31 cellular contexts compared by ENCODE assay signal in genomic region chr1:2595812-2596529, GRCh38. TPM values are rescaled to one million over a fixed set of nuclear protein-coding genes. Genes with fewer than 3 reads are reported as not detected.
A peak's percentile ranks its signal among the peaks of the same experiment; 100 is the strongest.
DNase-seq lines count a peak whose midpoint lies in the region; ATAC-seq, FAIRE-seq and TF ChIP-seq lines count a peak whose summit lies in the region.
"Had no signal": no experiment of that assay in that cellular context is flagged by ENCODE, and none has a peak within 500 bp of the region (broad histone marks: within the 10 kb centered on the region; RNA-seq: fewer than 3 reads in every experiment).

No MANE protein-coding gene starts in this region.

- TF ChIP-seq CTCF in CD8-positive, alpha-beta T cell (IDR thresholded peaks at IDR 0.05) = no peak
- TF ChIP-seq CTCF in endodermal cell (conservative IDR thresholded peaks at IDR 0.05) = no peak

- 89 to 94% methylated on average over 16 to 31 of the region's 31 CpGs for WGBS in endodermal cell (ENCODE audit: insufficient coverage in 1 of 2, insufficient read length in 1 of 2), 2 experiments

- peaks cover 8% of the 10 kb centered on the region for H3K4me1 Mint-ChIP-seq in activated naive CD4-positive, alpha-beta T cell treated with anti-CD3 and anti-CD28 coated beads, Interleukin-2, amount 10 ng/mL, durations not matched to agents 7 days and 5 days
- peaks cover 7% of the 10 kb centered on the region for H3K4me1 Mint-ChIP-seq in CD8-positive, alpha-beta T cell (ENCODE audit: low read depth)
- H3K4me1 Mint-ChIP-seq in endodermal cell = peaks cover 2% of the 10 kb centered on the region

- ATAC-seq in CD8-positive, alpha-beta T cell = no peak
- ATAC-seq: activated naive CD8-positive, alpha-beta T cell treated with anti-CD3 and anti-CD28 coated beads, Interleukin-2, amount 50 U/mL, for 24 hours; activated T-helper 17 cell treated with anti-CD3 and anti-CD28 coated beads, Interleukin-2, amount 50 U/mL, for 72 hours; PC-3; stimulated activated naive CD8-positive, alpha-beta T cell treated with anti-CD3 and anti-CD28 coated beads, Interleukin-15, amount 100 ng/mL, for 72 hours had no signal

- H3K9me3 Mint-ChIP-seq in activated naive CD4-positive, alpha-beta T cell treated with anti-CD3 and anti-CD28 coated beads, Interleukin-2, amount 10 ng/mL, durations not matched to agents 7 days and 5 days = no peaks in the 10 kb centered on the region
- no peaks in the 10 kb centered on the region for H3K9me3 Mint-ChIP-seq in CD8-positive, alpha-beta T cell
- peaks cover 17% of the 10 kb centered on the region for H3K9me3 Mint-ChIP-seq in endodermal cell
- H3K9me3 Mint-ChIP-seq: activated T-helper 17 cell treated with anti-CD3 and anti-CD28 coated beads, Interleukin-2, amount 50 U/mL, for 72 hours; CD4-positive, alpha-beta T cell; T-helper 2 cell treated with Interferon-gamma antibody and Interleukin-4, amounts not matched to agents 5 μg/mL and 100 μg/mL, for 36 hours had no signal

- H3K9ac ChIP-seq in endodermal cell (ENCODE audit: extremely low read depth, low read length, poor library complexity, severe bottlenecking) = no peak overlapping the region

- no peaks in the 10 kb centered on the region for H3K9me3 ChIP-seq in CD8-positive, alpha-beta T cell (ENCODE audit: low read length)
- H3K9me3 ChIP-seq in endodermal cell (ENCODE audit: control insufficient read depth, low read length) = no peaks in the 10 kb centered on the region

- no peaks in the 10 kb centered on the region for H3K36me3 ChIP-seq in CD8-positive, alpha-beta T cell (ENCODE audit: insufficient read depth, low read length)
- H3K36me3 ChIP-seq in endodermal cell (ENCODE audit: control insufficient read depth, insufficient read depth, low read length) = no peaks in the 10 kb centered on the region
- H3K36me3 ChIP-seq: tibial artery had no signal

- H3K36me3 Mint-ChIP-seq in activated naive CD4-positive, alpha-beta T cell treated with anti-CD3 and anti-CD28 coated beads, Interleukin-2, amount 10 ng/mL, durations not matched to agents 7 days and 5 days = no peaks in the 10 kb centered on the region
- H3K36me3 Mint-ChIP-seq in CD8-positive, alpha-beta T cell = no peaks in the 10 kb centered on the region
- H3K36me3 Mint-ChIP-seq in endodermal cell (ENCODE audit: low read depth) = peaks cover 3% of the 10 kb centered on the region
- H3K36me3 Mint-ChIP-seq: mesothelial cell of epicardium had no signal

- CTCF ChIA-PET in activated naive CD4-positive, alpha-beta T cell treated with anti-CD3 and anti-CD28 coated beads, Interleukin-2, amount 10 ng/mL, durations not matched to agents 7 days and 5 days (lab: Charles Lee) = no interaction called here
- CTCF ChIA-PET in CD8-positive, alpha-beta T cell (lab: Charles Lee) = no interaction called here

- POLR2A ChIA-PET in CD8-positive, alpha-beta T cell (lab: Charles Lee) = no interaction called here

- H3K27me3 ChIP-seq in CD8-positive, alpha-beta T cell (ENCODE audit: insufficient read depth, low read length) = no peaks in the 10 kb centered on the region
- H3K27me3 ChIP-seq in endodermal cell (ENCODE audit: control insufficient read depth, insufficient read depth, low read length, poor library complexity, severe bottlenecking) = no peaks in the 10 kb centered on the region

- no peak overlapping the region for H3K27ac ChIP-seq in CD8-positive, alpha-beta T cell (ENCODE audit: low read depth, low read length)
- no peak overlapping the region for H3K27ac ChIP-seq in endodermal cell (ENCODE audit: low read depth, low read length)
- H3K27ac ChIP-seq: tibial artery had no signal

- peak; percentile 16 for DNase-seq in activated naive CD4-positive, alpha-beta T cell treated with anti-CD3 and anti-CD28 coated beads, Interleukin-2, amount 10 ng/mL, durations not matched to agents 7 days and 5 days
- no peak for DNase-seq in activated naive CD4-positive, alpha-beta T cell treated with Interleukin-2 at 50 U/mL for 16 hours
- DNase-seq in CD8-positive, alpha-beta T cell = no peak
- peak; percentile 38 for DNase-seq in endodermal cell
- DNase-seq in posterior vena cava (ENCODE audit: low spot score) = peak; percentile 77
- no peak for DNase-seq in GM19239 (ENCODE audit: insufficient read length, low spot score)
- no peak for DNase-seq in NCI-H2171 (lab: John Stamatoyannopoulos, UW)
- DNase-seq in NCI-H187 treated with DMSO at 0.1 percent for 48 hours (lab: John Stamatoyannopoulos, UW) = no peak
- DNase-seq: activated CD4-positive, alpha-beta T cell treated with anti-CD3 and anti-CD28 coated beads for 48 hours; activated naive CD8-positive, alpha-beta T cell treated with anti-CD3 and anti-CD28 coated beads, Interleukin-2, amount 50 U/mL, for 24 hours; caudate nucleus; DND-41; GOT3; naive B cell; NCI-H1048; NCI-H187; NCI-H524 treated with DMSO at 0.1 percent for 48 hours; NK-92 treated with Interleukin-12 subunit alpha and Interleukin-12 subunit beta, amount 100 ng/mL, for 24 hours; PC-3; stimulated activated CD4-positive, alpha-beta T cell treated with anti-CD3 and anti-CD28 coated beads, Interleukin-1b, Interleukin-23, amount 100 ng/mL, for 48 hours; stimulated activated CD8-positive, alpha-beta memory T cell treated with anti-CD3 and anti-CD28 coated beads, Interleukin-4, amount 100 ng/mL, for 48 hours; stimulated activated naive CD8-positive, alpha-beta T cell treated with anti-CD3 and anti-CD28 coated beads, Interleukin-15, amount 100 ng/mL, for 72 hours had no signal

- intact Hi-C loops in CD8-positive, alpha-beta T cell (cut with DNase I, micrococcal nuclease) = no loop called here
- intact Hi-C loops in posterior vena cava (cut with DNase I) = no loop called here

- H3K4me3 ChIP-seq in CD8-positive, alpha-beta T cell (ENCODE audit: low read depth, low read length) = no peak overlapping the region
- H3K4me3 ChIP-seq in endodermal cell (ENCODE audit: low read length) = no peak overlapping the region
- H3K4me3 ChIP-seq: smooth muscle cell, tibial artery had no signal

- no peak for FAIRE-seq in GM19239 (lab: Jason Lieb, UNC)
- FAIRE-seq: A204.1, D721Med had no signal

- H3K4me1 ChIP-seq in CD8-positive, alpha-beta T cell (ENCODE audit: insufficient read depth, low read length) = peaks cover 4% of the 10 kb centered on the region
- no peaks in the 10 kb centered on the region for H3K4me1 ChIP-seq in endodermal cell (ENCODE audit: control insufficient read depth, insufficient read depth, low read length)

- peak overlapping the region; percentile 63 for H3K27ac Mint-ChIP-seq in activated naive CD4-positive, alpha-beta T cell treated with anti-CD3 and anti-CD28 coated beads, Interleukin-2, amount 10 ng/mL, durations not matched to agents 7 days and 5 days
- peak overlapping the region; percentile 60 for H3K27ac Mint-ChIP-seq in CD8-positive, alpha-beta T cell
- no peak overlapping the region for H3K27ac Mint-ChIP-seq in endodermal cell
- H3K27ac Mint-ChIP-seq: activated naive CD8-positive, alpha-beta T cell treated with anti-CD3 and anti-CD28 coated beads, Interleukin-2, amount 50 U/mL, for 24 hours; activated T-helper 17 cell treated with anti-CD3 and anti-CD28 coated beads, Interleukin-2, amount 50 U/mL, for 72 hours; CD4-positive, alpha-beta T cell; IgD-negative memory B cell; mesothelial cell of epicardium; T-helper 2 cell treated with Interferon-gamma antibody and Interleukin-4, amounts not matched to agents 5 μg/mL and 100 μg/mL, for 36 hours had no signal

- H3K4me3 Mint-ChIP-seq in activated naive CD4-positive, alpha-beta T cell treated with anti-CD3 and anti-CD28 coated beads, Interleukin-2, amount 10 ng/mL, durations not matched to agents 7 days and 5 days = no peak overlapping the region
- H3K4me3 Mint-ChIP-seq in CD8-positive, alpha-beta T cell = no peak overlapping the region
- H3K4me3 Mint-ChIP-seq in endodermal cell = no peak overlapping the region
- H3K4me3 Mint-ChIP-seq: activated naive CD8-positive, alpha-beta T cell treated with anti-CD3 and anti-CD28 coated beads, Interleukin-2, amount 50 U/mL, for 24 hours; activated T-helper 17 cell treated with anti-CD3 and anti-CD28 coated beads, Interleukin-2, amount 50 U/mL, for 72 hours; CD4-positive, alpha-beta T cell; IgD-negative memory B cell; mesothelial cell of epicardium; naive B cell; stimulated activated naive CD8-positive, alpha-beta T cell treated with anti-CD3 and anti-CD28 coated beads, Interleukin-15, amount 100 ng/mL, for 72 hours; T-helper 2 cell treated with Interferon-gamma antibody and Interleukin-4, amounts not matched to agents 5 μg/mL and 100 μg/mL, for 36 hours had no signal

- peaks cover 19% of the 10 kb centered on the region for H3K27me3 Mint-ChIP-seq in activated naive CD4-positive, alpha-beta T cell treated with anti-CD3 and anti-CD28 coated beads, Interleukin-2, amount 10 ng/mL, durations not matched to agents 7 days and 5 days
- H3K27me3 Mint-ChIP-seq in CD8-positive, alpha-beta T cell (ENCODE audit: low read depth) = no peaks in the 10 kb centered on the region
- H3K27me3 Mint-ChIP-seq in endodermal cell (ENCODE audit: insufficient read depth) = peaks cover 2% of the 10 kb centered on the region
- H3K27me3 Mint-ChIP-seq: activated naive CD8-positive, alpha-beta T cell treated with anti-CD3 and anti-CD28 coated beads, Interleukin-2, amount 50 U/mL, for 24 hours; activated T-helper 17 cell treated with anti-CD3 and anti-CD28 coated beads, Interleukin-2, amount 50 U/mL, for 72 hours; CD4-positive, alpha-beta T cell; stimulated activated naive CD8-positive, alpha-beta T cell treated with anti-CD3 and anti-CD28 coated beads, Interleukin-15, amount 100 ng/mL, for 72 hours had no signal

RNA-seq across cellular contexts. Expression of gene PRXL2B, which starts 9.4 kb away (rescaled TPM):
- total RNA-seq in CD8-positive, alpha-beta T cell = 10 to 100 TPM; 13.5 to 15.9 TPM
- total RNA-seq in endodermal cell (10 to 100 TPM; 33.4 to 34.4 TPM), posterior vena cava (10 to 100 TPM; 11.4 to 12.2 TPM)
- polyA plus RNA-seq in endodermal cell (2013, experiment 1 of 2) = 33.4 TPM
- polyA plus RNA-seq in endodermal cell (2013, experiment 2 of 2) = 29.0 TPM

RNA-seq across cellular contexts. Expression of gene MMEL1, which starts 36.8 kb away (rescaled TPM):
- total RNA-seq in CD8-positive, alpha-beta T cell = 1 to 10 TPM; 1.4 TPM
- under 1 TPM in 1 of 2 donors, not detected in 1; 0.42 TPM for total RNA-seq in endodermal cell
- polyA plus RNA-seq in endodermal cell (2013, experiment 1 of 2) = 3.1 TPM
- 0.79 TPM for polyA plus RNA-seq in endodermal cell (2013, experiment 2 of 2)
- 1 to 10 TPM in 1 of 2 donors, under 1 TPM in 1; 0.57 to 1.8 TPM for total RNA-seq in posterior vena cava
- total RNA-seq: PC-3, smooth muscle cell had no signal

RNA-seq across cellular contexts. Expression of gene TNFRSF14, which starts 39.8 kb away (rescaled TPM):
- total RNA-seq in CD8-positive, alpha-beta T cell = 100 to 1,000 TPM; 158 to 160 TPM
- under 1 TPM; 0.29 to 0.46 TPM for total RNA-seq in endodermal cell
- 1.1 TPM for polyA plus RNA-seq in endodermal cell (2013, experiment 1 of 2)
- polyA plus RNA-seq in endodermal cell (2013, experiment 2 of 2) = 0.95 TPM
- total RNA-seq in posterior vena cava = 10 to 100 TPM; 37.7 to 63.6 TPM
- total RNA-seq: smooth muscle cell had no signal
- polyA plus RNA-seq: smooth muscle cell had no signal

Comparison
In these comparisons a context has a peak if more than half of its experiments do, and no peak if none do; other contexts are left out.
1. DNase-seq: peak in activated naive CD4-positive, alpha-beta T cell treated with anti-CD3 and anti-CD28 coated beads, Interleukin-2, amount 10 ng/mL, durations not matched to agents 7 days and 5 days (single experiment), endodermal cell (single experiment) and posterior vena cava (single experiment); none in activated naive CD4-positive, alpha-beta T cell treated with Interleukin-2 at 50 U/mL for 16 hours (single experiment), CD8-positive, alpha-beta T cell (0 of 7), GM19239 (single experiment), NCI-H2171 (single experiment) and NCI-H187 treated with DMSO at 0.1 percent for 48 hours (single experiment).
2. RNA of gene TNFRSF14, which starts 39.8 kb away (total RNA-seq): 158 to 160 TPM in CD8-positive, alpha-beta T cell and 37.7 to 63.6 TPM in posterior vena cava; 0.29 to 0.46 TPM in endodermal cell; every median in the first group is over 10 times any median in the second.